30 cellular contexts compared by ENCODE assay signal in genomic region chr10:74813371-74813770, GRCh38. TPM values are rescaled to one million over a fixed set of nuclear protein-coding genes. Genes with fewer than 3 reads are reported as not detected.
DNase-seq lines count a peak whose midpoint lies in the region; ATAC-seq and TF ChIP-seq lines count a peak whose summit lies in the region.
"Had no signal": no experiment of that assay in that cellular context is flagged by ENCODE, and none has a peak within 500 bp of the region (broad histone marks: within the 10 kb centered on the region; RNA-seq: fewer than 3 reads in every experiment).

No MANE protein-coding gene starts in this region.

- H3K27me3 Mint-ChIP-seq in stimulated activated naive B cell treated with anti-CD40 and anti-IgM and Interleukin-4, amounts not matched to agents 10 μg/mL and 1 μg/mL and 100 μg/mL, for 72 hours, result peaks cover 0 to 5% of the 10 kb centered on the region in 2 donors
- H3K27me3 Mint-ChIP-seq: activated T-helper 17 cell treated with anti-CD3 and anti-CD28 coated beads, Interleukin-2, amount 50 U/mL, for 72 hours; naive thymus-derived CD4-positive, alpha-beta T cell had no signal

- no peak overlapping the region for H3K14ac ChIP-seq in trophoblast cell (ENCODE audit: low read length)

- H3K9me3 Mint-ChIP-seq in stimulated activated naive B cell treated with anti-CD40 and anti-IgM and Interleukin-4, amounts not matched to agents 10 μg/mL and 1 μg/mL and 100 μg/mL, for 72 hours, result peaks cover 4 to 6% of the 10 kb centered on the region in 2 donors

- H3K9me3 ChIP-seq in HUES6 (ENCODE audit: control insufficient read depth, insufficient read depth, low read depth, low read length) (peaks cover 21% of the 10 kb centered on the region), iPS-18a (ENCODE audit: control insufficient read depth, low read depth, low read length) (peaks cover 6% of the 10 kb centered on the region), trophoblast cell (ENCODE audit: insufficient read depth, low read depth, low read length) (peaks cover 2% of the 10 kb centered on the region)
- H3K9me3 ChIP-seq: ovary had no signal

- H3K4me1 Mint-ChIP-seq in stimulated activated naive B cell treated with anti-CD40 and anti-IgM and Interleukin-4, amounts not matched to agents 10 μg/mL and 1 μg/mL and 100 μg/mL, for 72 hours, result peaks cover 0 to 3% of the 10 kb centered on the region in 2 donors
- H3K4me1 Mint-ChIP-seq: activated T-helper 17 cell treated with anti-CD3 and anti-CD28 coated beads, Interleukin-2, amount 50 U/mL, for 72 hours; CD14-positive monocyte had no signal

- ATAC-seq in stimulated activated naive B cell treated with anti-CD40 and anti-IgM and Interleukin-4, amounts not matched to agents 10 μg/mL and 1 μg/mL and 100 μg/mL, for 72 hours (replicated peaks), result no peak
- ATAC-seq: activated naive CD4-positive, alpha-beta T cell treated with anti-CD3 and anti-CD28 coated beads, Interleukin-2, amount 50 U/mL, for 72 hours; activated T-helper 17 cell treated with anti-CD3 and anti-CD28 coated beads, Interleukin-2, amount 50 U/mL, for 72 hours; esophagus mucosa; left colon; naive thymus-derived CD4-positive, alpha-beta T cell; stimulated activated effector memory CD8-positive, alpha-beta T cell treated with anti-CD3 and anti-CD28 coated beads, Interleukin-12 subunit alpha, Interleukin-12 subunit beta, amount 100 ng/mL, for 72 hours had no signal

- H3K4me2 ChIP-seq in trophoblast cell (ENCODE audit: low read length), result peak overlapping the region; percentile 61

- no peak overlapping the region for H2BK5ac ChIP-seq in trophoblast cell (ENCODE audit: low read depth, low read length, poor library complexity)

- H3K36me3 Mint-ChIP-seq in stimulated activated naive B cell treated with anti-CD40 and anti-IgM and Interleukin-4, amounts not matched to agents 10 μg/mL and 1 μg/mL and 100 μg/mL, for 72 hours, result peaks cover 3 to 4% of the 10 kb centered on the region in 2 donors
- H3K36me3 Mint-ChIP-seq: CD14-positive monocyte; stimulated activated effector memory CD8-positive, alpha-beta T cell treated with anti-CD3 and anti-CD28 coated beads, Interleukin-12 subunit alpha, Interleukin-12 subunit beta, amount 100 ng/mL, for 72 hours had no signal

- no peak overlapping the region for H3K23ac ChIP-seq in trophoblast cell (ENCODE audit: low read length)

- no peak overlapping the region for H4K8ac ChIP-seq in trophoblast cell (ENCODE audit: low read depth, low read length)

- H3K4me3 Mint-ChIP-seq in stimulated activated naive B cell treated with anti-CD40 and anti-IgM and Interleukin-4, amounts not matched to agents 10 μg/mL and 1 μg/mL and 100 μg/mL, for 72 hours, result no peak overlapping the region
- H3K4me3 Mint-ChIP-seq: activated T-helper 17 cell treated with anti-CD3 and anti-CD28 coated beads, Interleukin-2, amount 50 U/mL, for 72 hours; CD14-positive monocyte; naive thymus-derived CD4-positive, alpha-beta T cell; stimulated activated effector memory CD8-positive, alpha-beta T cell treated with anti-CD3 and anti-CD28 coated beads, Interleukin-12 subunit alpha, Interleukin-12 subunit beta, amount 100 ng/mL, for 72 hours; T-helper 2 cell treated with Interferon-gamma antibody and Interleukin-4, amounts not matched to agents 5 μg/mL and 100 μg/mL, for 36 hours had no signal

- H3K36me3 ChIP-seq in HUES6 (ENCODE audit: control insufficient read depth, insufficient read depth, low read length) (no peaks in the 10 kb centered on the region), iPS-18a (ENCODE audit: control insufficient read depth, low read depth, low read length) (no peaks in the 10 kb centered on the region), trophoblast cell (ENCODE audit: control insufficient read depth in 1 of 2, insufficient read depth in 2 of 2, low read length in 2 of 2) (no peaks in the 10 kb centered on the region)
- H3K36me3 ChIP-seq: ovary, spleen had no signal

- no peak overlapping the region for H4K91ac ChIP-seq in trophoblast cell (ENCODE audit: low read depth, low read length)

- no peak overlapping the region for H2AK5ac ChIP-seq in trophoblast cell (ENCODE audit: low read length)

- H3K4me1 ChIP-seq in HUES6 (ENCODE audit: control insufficient read depth, insufficient read depth, low read length) (peaks cover 5% of the 10 kb centered on the region; the same call in 1 of the 2 replicates), iPS-18a (ENCODE audit: control insufficient read depth, low read depth, low read length) (no peaks in the 10 kb centered on the region), trophoblast cell (ENCODE audit: control insufficient read depth in 1 of 2, insufficient read depth in 2 of 2, low read length in 2 of 2) (peaks cover 0 to 5% of the 10 kb centered on the region in 2 experiments)
- H3K4me1 ChIP-seq: spleen had no signal

- H3K27me3 ChIP-seq in HUES6 (ENCODE audit: control insufficient read depth, insufficient read depth, low read length) (no peaks in the 10 kb centered on the region), iPS-18a (ENCODE audit: control insufficient read depth, insufficient read depth, low read length) (peaks cover 5% of the 10 kb centered on the region), trophoblast cell (ENCODE audit: insufficient read depth, low read length) (peaks cover 4% of the 10 kb centered on the region)
- H3K27me3 ChIP-seq: ovary, spleen had no signal

- peak overlapping the region; percentile 17 for H2AFZ ChIP-seq in trophoblast cell (ENCODE audit: insufficient read depth, low read length, poor library complexity)

- no peak overlapping the region for H3K27ac Mint-ChIP-seq in stimulated activated naive B cell treated with anti-CD40 and anti-IgM and Interleukin-4, amounts not matched to agents 10 μg/mL and 1 μg/mL and 100 μg/mL, for 72 hours
- H3K27ac Mint-ChIP-seq: activated naive CD4-positive, alpha-beta T cell treated with anti-CD3 and anti-CD28 coated beads, Interleukin-2, amount 50 U/mL, for 72 hours; activated T-helper 17 cell treated with anti-CD3 and anti-CD28 coated beads, Interleukin-2, amount 50 U/mL, for 72 hours; CD14-positive monocyte; naive thymus-derived CD4-positive, alpha-beta T cell; stimulated activated effector memory CD8-positive, alpha-beta T cell treated with anti-CD3 and anti-CD28 coated beads, Interleukin-12 subunit alpha, Interleukin-12 subunit beta, amount 100 ng/mL, for 72 hours; T-helper 2 cell treated with Interferon-gamma antibody and Interleukin-4, amounts not matched to agents 5 μg/mL and 100 μg/mL, for 36 hours had no signal

- H2BK12ac ChIP-seq in trophoblast cell (ENCODE audit: low read length), result no peak overlapping the region

- TF ChIP-seq POLR2A in erythroblast (IDR thresholded peaks at IDR 0.05; ENCODE audit: low read length), result no peak

- H4K12ac ChIP-seq in trophoblast cell (ENCODE audit: low read depth, low read length), result no peak overlapping the region

- no peaks in the 10 kb centered on the region for H3K79me2 ChIP-seq in trophoblast cell (ENCODE audit: control insufficient read depth, insufficient read depth, low read length, poor library complexity)

- H3K4me3 ChIP-seq in HUES6 (ENCODE audit: low read depth, low read length) (peak overlapping the region; percentile 14; the same call in 1 of the 2 replicates), iPS-18a (ENCODE audit: low read length) (peak overlapping the region; percentile 35), trophoblast cell (ENCODE audit: low read depth, low read length) (no peak overlapping the region)
- H3K4me3 ChIP-seq: ovary, SK-N-MC, spleen had no signal

- H3K4ac ChIP-seq in trophoblast cell (ENCODE audit: low read depth, low read length), result no peak overlapping the region

- DNase-seq in ecto neural progenitor cell (ENCODE audit: low spot score) (peak; percentile 58), trophoblast cell (no peak), erythroblast (lab: John Stamatoyannopoulos, UW) (no peak), NCI-H2081 (lab: John Stamatoyannopoulos, UW) (no peak)
- no peak for DNase-seq in stimulated activated naive B cell treated with anti-CD40 and anti-IgM and Interleukin-4, amounts not matched to agents 10 μg/mL and 1 μg/mL and 100 μg/mL, for 72 hours
- DNase-seq: activated CD8-positive, alpha-beta memory T cell treated with anti-CD3 and anti-CD28 coated beads, Interleukin-2, amount 50 U/mL, for 48 hours; anterior cingulate cortex; Calu3; effector CD4-positive, alpha-beta T cell; HCEC 1CT; Kasumi-1; left colon; MV-4-11; naive thymus-derived CD4-positive, alpha-beta T cell; NCI-H1930; NCI-H345; NCI-H774; ovary; stimulated activated CD4-positive, alpha-beta T cell treated with anti-CD3 and anti-CD28 coated beads, Interleukin-2, amount 100 ng/mL, for 48 hours had no signal

- H3K9ac ChIP-seq in HUES6 (ENCODE audit: low read length), result no peak overlapping the region
- no peak overlapping the region for H3K9ac ChIP-seq in iPS-18a (ENCODE audit: low read length)
- peak overlapping the region; percentile 34 for H3K9ac ChIP-seq in trophoblast cell (ENCODE audit: low read length)

- no peak overlapping the region for H3K27ac ChIP-seq in HUES6 (ENCODE audit: low read depth, low read length)
- H3K27ac ChIP-seq in iPS-18a (ENCODE audit: low read length), result no peak overlapping the region
- no peak overlapping the region for H3K27ac ChIP-seq in trophoblast cell (ENCODE audit: low read depth, low read length)
- H3K27ac ChIP-seq: ovary, RWPE1, SK-N-MC, spleen had no signal

- H3K79me1 ChIP-seq in trophoblast cell (ENCODE audit: low read length), result no peaks in the 10 kb centered on the region

- H3K18ac ChIP-seq in trophoblast cell (ENCODE audit: low read length), result no peak overlapping the region

- WGBS in trophoblast cell (ENCODE audit: extremely low coverage, insufficient coverage, insufficient read length), result no CpG with 5 or more reads among the region's 38 CpGs

- H2BK120ac ChIP-seq in trophoblast cell (ENCODE audit: insufficient read depth, low read length, poor library complexity), result no peak overlapping the region

RNA-seq across cellular contexts. Expression of gene KAT6B, which starts 13.0 kb away (rescaled TPM):
- 5.8 and 6.2 TPM in 2 replicates for polyA plus RNA-seq in trophoblast cell (2013)
